Comparison of ENCODE assay signal across 15 cellular contexts in the genomic region with DNA sequence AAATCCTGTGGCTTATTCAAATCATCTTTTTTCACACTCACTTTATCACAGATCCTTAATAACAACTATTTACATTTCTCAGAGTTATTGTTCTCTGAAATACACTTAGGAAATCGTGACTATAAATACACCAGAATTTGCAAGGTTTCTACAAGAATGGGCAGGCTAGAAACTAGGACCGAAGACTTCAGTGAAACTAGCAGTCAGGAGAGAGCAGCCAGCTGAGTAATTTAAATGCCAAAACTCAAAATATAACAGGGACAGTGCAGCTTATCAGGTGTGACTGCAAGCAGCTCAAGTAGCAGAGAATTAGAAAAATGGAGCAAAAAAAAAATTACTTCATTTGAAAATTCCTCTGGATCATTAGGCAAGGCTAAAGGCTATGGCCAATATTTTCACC.
DNase-seq lines count a peak whose midpoint lies in the region; ATAC-seq and TF ChIP-seq lines count a peak whose summit lies in the region.
"Had no signal": no experiment of that assay in that cellular context is flagged by ENCODE, and none has a peak within 500 bp of the region (broad histone marks: within the 10 kb centered on the region; RNA-seq: fewer than 3 reads in every experiment).

No MANE protein-coding gene starts in this region.

- intact Hi-C loops in esophagus squamous epithelium (cut with DNase I) = no loop called here

- no peak overlapping the region for H3K27ac ChIP-seq in MM.1S (ENCODE audit: low read length)
- no peak overlapping the region for H3K27ac ChIP-seq in SU-DHL-6 (ENCODE audit: low read depth, low read length)
- H3K27ac ChIP-seq in esophagus squamous epithelium = no peak overlapping the region
- H3K27ac ChIP-seq: A549, C4-2B, HL-60 had no signal

- H3K36me3 ChIP-seq in MM.1S (replicated peaks; ENCODE audit: insufficient read depth, low read length) (no peaks in the 10 kb centered on the region), SU-DHL-6 (ENCODE audit: low read length) (no peaks in the 10 kb centered on the region), esophagus squamous epithelium (no peaks in the 10 kb centered on the region)
- H3K36me3 ChIP-seq: BE2C had no signal

- 21 to 35% methylated on average over 2 of the region's 2 CpGs for WGBS in esophagus squamous epithelium, 2 donors

- H3F3A ChIP-seq in MM.1S (ENCODE audit: insufficient read depth, low read length) (no peaks in the 10 kb centered on the region), SU-DHL-6 (ENCODE audit: insufficient read depth) (no peaks in the 10 kb centered on the region)

- H3K4me1 ChIP-seq in MM.1S (ENCODE audit: low read length) = peaks cover 12% of the 10 kb centered on the region
- H3K4me1 ChIP-seq in esophagus squamous epithelium = no peaks in the 10 kb centered on the region
- H3K4me1 ChIP-seq: A549, BE2C had no signal

- no peak overlapping the region for H3K9ac ChIP-seq in MM.1S (ENCODE audit: low read length)
- no peak overlapping the region for H3K9ac ChIP-seq in SU-DHL-6 (ENCODE audit: low read length)

- H3K27me3 ChIP-seq in MM.1S (replicated peaks; ENCODE audit: insufficient read depth, low read length) (no peaks in the 10 kb centered on the region), SU-DHL-6 (ENCODE audit: low read length) (no peaks in the 10 kb centered on the region), esophagus squamous epithelium (no peaks in the 10 kb centered on the region)
- H3K27me3 ChIP-seq: BE2C had no signal

- TF ChIP-seq CTCF in MM.1S (IDR thresholded peaks at IDR 0.05; ENCODE audit: low read length) (no peak), SU-DHL-6 (IDR thresholded peaks at IDR 0.05; ENCODE audit: insufficient read depth, low read length, poor library complexity, severe bottlenecking) (no peak), esophagus squamous epithelium (IDR thresholded peaks at IDR 0.05) (no peak)

- no peaks in the 10 kb centered on the region for H4K20me1 ChIP-seq in MM.1S (ENCODE audit: insufficient read depth, low read length)
- no peaks in the 10 kb centered on the region for H4K20me1 ChIP-seq in SU-DHL-6 (ENCODE audit: low read depth, low read length)

- DNase-seq in MM.1S (peak; percentile 46), cerebellar nuclear complex (lab: John Stamatoyannopoulos, UW) (no peak), NCI-H446 (lab: John Stamatoyannopoulos, UW) (no peak), esophagus squamous epithelium (lab: John Stamatoyannopoulos, UW) (no peak)
- DNase-seq in stimulated activated CD4-positive, alpha-beta T cell treated with anti-CD3 and anti-CD28 coated beads, Interleukin-2, amount 100 ng/mL, for 24 hours = no peak
- DNase-seq: BE2C; CD4-positive, alpha-beta memory T cell; DMS79; GOT3; H9 had no signal

- H3K79me2 ChIP-seq in MM.1S (ENCODE audit: low read length) = no peaks in the 10 kb centered on the region
- H3K79me2 ChIP-seq in SU-DHL-6 (ENCODE audit: insufficient read depth, low read length) = no peaks in the 10 kb centered on the region

- TF ChIP-seq POLR2A in esophagus squamous epithelium (IDR thresholded peaks at IDR 0.05) = no peak

- no peak overlapping the region for H2AFZ ChIP-seq in MM.1S (ENCODE audit: low read length)
- peak overlapping the region; percentile 14 for H2AFZ ChIP-seq in SU-DHL-6 (ENCODE audit: low read depth, low read length, severe bottlenecking)

- H3K9me2 ChIP-seq in MM.1S (replicated peaks; ENCODE audit: insufficient read depth, low read length) = no peaks in the 10 kb centered on the region
- H3K9me2 ChIP-seq in SU-DHL-6 (replicated peaks; ENCODE audit: insufficient read depth, low read length) = no peaks in the 10 kb centered on the region

- no peaks in the 10 kb centered on the region for H3K9me3 ChIP-seq in MM.1S (replicated peaks; ENCODE audit: insufficient read depth, low read length)
- H3K9me3 ChIP-seq in SU-DHL-6 (ENCODE audit: insufficient read depth, low read length) = no peaks in the 10 kb centered on the region
- no peaks in the 10 kb centered on the region for H3K9me3 ChIP-seq in esophagus squamous epithelium
- H3K9me3 ChIP-seq: A549, BE2C had no signal

- ATAC-seq in GM19351 (IDR thresholded peaks at IDR 0.05; ENCODE audit: unreplicated experiment) = peak; percentile 70
- ATAC-seq: A549 had no signal

- H3K4me2 ChIP-seq in MM.1S (ENCODE audit: low read depth, low read length) (peak overlapping the region; percentile 12; the same call in 1 of the 2 replicates), SU-DHL-6 (ENCODE audit: low read depth, low read length, poor library complexity, severe bottlenecking) (no peak overlapping the region)
- H3K4me2 ChIP-seq: A549 had no signal

- H3K4me3 ChIP-seq in MM.1S (ENCODE audit: low read length) (no peak overlapping the region), SU-DHL-6 (ENCODE audit: insufficient read depth, low read length, poor library complexity, severe bottlenecking) (no peak overlapping the region), esophagus squamous epithelium (no peak overlapping the region)
- H3K4me3 ChIP-seq: A549 had no signal
